ENCODE assay signal across 1 cellular context in genomic region chr22:37563153-37564081, GRCh38.
TF ChIP-seq lines count a peak whose summit lies in the region.

No MANE protein-coding gene starts in this region.

TF ChIP-seq in HepG2, 621 proteins besides CTCF, POLR2A, EP300 and RAD21 (continued from another document and continues in another):
- TF ChIP-seq FUBP1 (CRISPR knock-in tag; IDR thresholded peaks at IDR 0.05; ENCODE audit: borderline replicate concordance) (no peak), ZNF546 (CRISPR knock-in tag; conservative IDR thresholded peaks at IDR 0.05) (no peak), ZNF143 (CRISPR knock-in tag; IDR thresholded peaks at IDR 0.05) (no peak), NR3C1 (CRISPR knock-in tag; IDR thresholded peaks at IDR 0.05) (no peak), SMYD3 (CRISPR knock-in tag; IDR thresholded peaks at IDR 0.05) (no peak), ZNF766 (CRISPR knock-in tag; IDR thresholded peaks at IDR 0.05; ENCODE audit: borderline replicate concordance) (no peak), NR2F1 (CRISPR knock-in tag; IDR thresholded peaks at IDR 0.05) (no peak), PRDM10 (CRISPR knock-in tag; IDR thresholded peaks at IDR 0.05; ENCODE audit: low read depth) (no peak), ISL2 (CRISPR knock-in tag; IDR thresholded peaks at IDR 0.05) (0 out of 2 replicates have a peak, but pooled peaks have one; percentile 33), ZFY (CRISPR knock-in tag; IDR thresholded peaks at IDR 0.05) (peak; percentile 23; the same call in 1 of the 2 replicates), ZNF275 (CRISPR knock-in tag; IDR thresholded peaks at IDR 0.05; ENCODE audit: borderline replicate concordance) (no peak), ZNF616 (CRISPR knock-in tag; IDR thresholded peaks at IDR 0.05; ENCODE audit: low read depth) (no peak), TMF1 (CRISPR knock-in tag; IDR thresholded peaks at IDR 0.05; ENCODE audit: low read depth) (no peak), CREBL2 (CRISPR knock-in tag; IDR thresholded peaks at IDR 0.05; ENCODE audit: borderline replicate concordance) (peak; percentile 44; the same call in 1 of the 2 replicates), ZNF891 (CRISPR knock-in tag; IDR thresholded peaks at IDR 0.05) (0 out of 2 replicates have a peak, but pooled peaks have one; percentile 30), ZNF615 (CRISPR knock-in tag; IDR thresholded peaks at IDR 0.05; ENCODE audit: borderline replicate concordance) (no peak), PCBP2 (optimal IDR thresholded peaks at IDR 0.05; ENCODE audit: low read depth, low read length, poor library complexity, severe bottlenecking) (no peak), KMT2B (CRISPR knock-in tag; IDR thresholded peaks at IDR 0.05) (no peak), XBP1 (CRISPR knock-in tag; IDR thresholded peaks at IDR 0.05) (no peak), ZNF761 (CRISPR knock-in tag; conservative IDR thresholded peaks at IDR 0.05) (no peak), PHF20 (CRISPR knock-in tag; IDR thresholded peaks at IDR 0.05) (no peak), ZNF24 (IDR thresholded peaks at IDR 0.05) (no peak), JUND (CRISPR knock-in tag; IDR thresholded peaks at IDR 0.05) (no peak), MTA1 (CRISPR knock-in tag; IDR thresholded peaks at IDR 0.05; ENCODE audit: borderline replicate concordance) (no peak), RORA (CRISPR knock-in tag; IDR thresholded peaks at IDR 0.05) (no peak), ZNF790 (CRISPR knock-in tag; IDR thresholded peaks at IDR 0.05; ENCODE audit: borderline replicate concordance) (no peak), ZNF773 (CRISPR knock-in tag; IDR thresholded peaks at IDR 0.05; ENCODE audit: borderline replicate concordance) (no peak), FOXK2 (IDR thresholded peaks at IDR 0.05) (no peak), HMGA1 (CRISPR knock-in tag; conservative IDR thresholded peaks at IDR 0.05) (no peak), FLYWCH1 (CRISPR knock-in tag; IDR thresholded peaks at IDR 0.05) (no peak), BCL6 (CRISPR knock-in tag; IDR thresholded peaks at IDR 0.05) (peak; percentile 60; the same call in 1 of the 2 replicates), SRSF1 (optimal IDR thresholded peaks at IDR 0.05; ENCODE audit: low read depth, low read length) (no peak), HOXD1 (CRISPR knock-in tag; IDR thresholded peaks at IDR 0.05) (peak; percentile 49; the same call in 1 of the 2 replicates), HDAC1 (CRISPR knock-in tag; IDR thresholded peaks at IDR 0.05) (peak; percentile 49; the same call in 1 of the 2 replicates), SIX4 (CRISPR knock-in tag; IDR thresholded peaks at IDR 0.05) (no peak; the same call in 1 of the 2 replicates)
- TF ChIP-seq, protein P1, sequence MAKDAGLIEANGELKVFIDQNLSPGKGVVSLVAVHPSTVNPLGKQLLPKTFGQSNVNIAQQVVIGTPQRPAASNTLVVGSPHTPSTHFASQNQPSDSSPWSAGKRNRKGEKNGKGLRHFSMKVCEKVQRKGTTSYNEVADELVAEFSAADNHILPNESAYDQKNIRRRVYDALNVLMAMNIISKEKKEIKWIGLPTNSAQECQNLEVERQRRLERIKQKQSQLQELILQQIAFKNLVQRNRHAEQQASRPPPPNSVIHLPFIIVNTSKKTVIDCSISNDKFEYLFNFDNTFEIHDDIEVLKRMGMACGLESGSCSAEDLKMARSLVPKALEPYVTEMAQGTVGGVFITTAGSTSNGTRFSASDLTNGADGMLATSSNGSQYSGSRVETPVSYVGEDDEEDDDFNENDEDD (CRISPR knock-in tag; IDR thresholded peaks at IDR 0.05; ENCODE audit: borderline replicate concordance) = peak; percentile 36; the same call in 1 of the 2 replicates
- TF ChIP-seq, protein P2, sequence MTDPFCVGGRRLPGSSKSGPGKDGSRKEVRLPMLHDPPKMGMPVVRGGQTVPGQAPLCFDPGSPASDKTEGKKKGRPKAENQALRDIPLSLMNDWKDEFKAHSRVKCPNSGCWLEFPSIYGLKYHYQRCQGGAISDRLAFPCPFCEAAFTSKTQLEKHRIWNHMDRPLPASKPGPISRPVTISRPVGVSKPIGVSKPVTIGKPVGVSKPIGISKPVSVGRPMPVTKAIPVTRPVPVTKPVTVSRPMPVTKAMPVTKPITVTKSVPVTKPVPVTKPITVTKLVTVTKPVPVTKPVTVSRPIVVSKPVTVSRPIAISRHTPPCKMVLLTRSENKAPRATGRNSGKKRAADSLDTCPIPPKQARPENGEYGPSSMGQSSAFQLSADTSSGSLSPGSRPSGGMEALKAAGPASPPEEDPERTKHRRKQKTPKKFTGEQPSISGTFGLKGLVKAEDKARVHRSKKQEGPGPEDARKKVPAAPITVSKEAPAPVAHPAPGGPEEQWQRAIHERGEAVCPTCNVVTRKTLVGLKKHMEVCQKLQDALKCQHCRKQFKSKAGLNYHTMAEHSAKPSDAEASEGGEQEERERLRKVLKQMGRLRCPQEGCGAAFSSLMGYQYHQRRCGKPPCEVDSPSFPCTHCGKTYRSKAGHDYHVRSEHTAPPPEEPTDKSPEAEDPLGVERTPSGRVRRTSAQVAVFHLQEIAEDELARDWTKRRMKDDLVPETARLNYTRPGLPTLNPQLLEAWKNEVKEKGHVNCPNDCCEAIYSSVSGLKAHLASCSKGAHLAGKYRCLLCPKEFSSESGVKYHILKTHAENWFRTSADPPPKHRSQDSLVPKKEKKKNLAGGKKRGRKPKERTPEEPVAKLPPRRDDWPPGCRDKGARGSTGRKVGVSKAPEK (CRISPR knock-in tag; IDR thresholded peaks at IDR 0.05; ENCODE audit: borderline replicate concordance) = no peak
- TF ChIP-seq, protein P3, sequence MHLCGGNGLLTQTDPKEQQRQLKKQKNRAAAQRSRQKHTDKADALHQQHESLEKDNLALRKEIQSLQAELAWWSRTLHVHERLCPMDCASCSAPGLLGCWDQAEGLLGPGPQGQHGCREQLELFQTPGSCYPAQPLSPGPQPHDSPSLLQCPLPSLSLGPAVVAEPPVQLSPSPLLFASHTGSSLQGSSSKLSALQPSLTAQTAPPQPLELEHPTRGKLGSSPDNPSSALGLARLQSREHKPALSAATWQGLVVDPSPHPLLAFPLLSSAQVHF (CRISPR knock-in tag; IDR thresholded peaks at IDR 0.05) = no peak
- TF ChIP-seq, protein P4, sequence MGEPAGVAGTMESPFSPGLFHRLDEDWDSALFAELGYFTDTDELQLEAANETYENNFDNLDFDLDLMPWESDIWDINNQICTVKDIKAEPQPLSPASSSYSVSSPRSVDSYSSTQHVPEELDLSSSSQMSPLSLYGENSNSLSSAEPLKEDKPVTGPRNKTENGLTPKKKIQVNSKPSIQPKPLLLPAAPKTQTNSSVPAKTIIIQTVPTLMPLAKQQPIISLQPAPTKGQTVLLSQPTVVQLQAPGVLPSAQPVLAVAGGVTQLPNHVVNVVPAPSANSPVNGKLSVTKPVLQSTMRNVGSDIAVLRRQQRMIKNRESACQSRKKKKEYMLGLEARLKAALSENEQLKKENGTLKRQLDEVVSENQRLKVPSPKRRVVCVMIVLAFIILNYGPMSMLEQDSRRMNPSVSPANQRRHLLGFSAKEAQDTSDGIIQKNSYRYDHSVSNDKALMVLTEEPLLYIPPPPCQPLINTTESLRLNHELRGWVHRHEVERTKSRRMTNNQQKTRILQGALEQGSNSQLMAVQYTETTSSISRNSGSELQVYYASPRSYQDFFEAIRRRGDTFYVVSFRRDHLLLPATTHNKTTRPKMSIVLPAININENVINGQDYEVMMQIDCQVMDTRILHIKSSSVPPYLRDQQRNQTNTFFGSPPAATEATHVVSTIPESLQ (CRISPR knock-in tag; conservative IDR thresholded peaks at IDR 0.05) = no peak
- TF ChIP-seq, protein P5, sequence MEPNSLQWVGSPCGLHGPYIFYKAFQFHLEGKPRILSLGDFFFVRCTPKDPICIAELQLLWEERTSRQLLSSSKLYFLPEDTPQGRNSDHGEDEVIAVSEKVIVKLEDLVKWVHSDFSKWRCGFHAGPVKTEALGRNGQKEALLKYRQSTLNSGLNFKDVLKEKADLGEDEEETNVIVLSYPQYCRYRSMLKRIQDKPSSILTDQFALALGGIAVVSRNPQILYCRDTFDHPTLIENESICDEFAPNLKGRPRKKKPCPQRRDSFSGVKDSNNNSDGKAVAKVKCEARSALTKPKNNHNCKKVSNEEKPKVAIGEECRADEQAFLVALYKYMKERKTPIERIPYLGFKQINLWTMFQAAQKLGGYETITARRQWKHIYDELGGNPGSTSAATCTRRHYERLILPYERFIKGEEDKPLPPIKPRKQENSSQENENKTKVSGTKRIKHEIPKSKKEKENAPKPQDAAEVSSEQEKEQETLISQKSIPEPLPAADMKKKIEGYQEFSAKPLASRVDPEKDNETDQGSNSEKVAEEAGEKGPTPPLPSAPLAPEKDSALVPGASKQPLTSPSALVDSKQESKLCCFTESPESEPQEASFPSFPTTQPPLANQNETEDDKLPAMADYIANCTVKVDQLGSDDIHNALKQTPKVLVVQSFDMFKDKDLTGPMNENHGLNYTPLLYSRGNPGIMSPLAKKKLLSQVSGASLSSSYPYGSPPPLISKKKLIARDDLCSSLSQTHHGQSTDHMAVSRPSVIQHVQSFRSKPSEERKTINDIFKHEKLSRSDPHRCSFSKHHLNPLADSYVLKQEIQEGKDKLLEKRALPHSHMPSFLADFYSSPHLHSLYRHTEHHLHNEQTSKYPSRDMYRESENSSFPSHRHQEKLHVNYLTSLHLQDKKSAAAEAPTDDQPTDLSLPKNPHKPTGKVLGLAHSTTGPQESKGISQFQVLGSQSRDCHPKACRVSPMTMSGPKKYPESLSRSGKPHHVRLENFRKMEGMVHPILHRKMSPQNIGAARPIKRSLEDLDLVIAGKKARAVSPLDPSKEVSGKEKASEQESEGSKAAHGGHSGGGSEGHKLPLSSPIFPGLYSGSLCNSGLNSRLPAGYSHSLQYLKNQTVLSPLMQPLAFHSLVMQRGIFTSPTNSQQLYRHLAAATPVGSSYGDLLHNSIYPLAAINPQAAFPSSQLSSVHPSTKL (CRISPR knock-in tag; IDR thresholded peaks at IDR 0.05) = peak; percentile 68
- TF ChIP-seq, protein P6, sequence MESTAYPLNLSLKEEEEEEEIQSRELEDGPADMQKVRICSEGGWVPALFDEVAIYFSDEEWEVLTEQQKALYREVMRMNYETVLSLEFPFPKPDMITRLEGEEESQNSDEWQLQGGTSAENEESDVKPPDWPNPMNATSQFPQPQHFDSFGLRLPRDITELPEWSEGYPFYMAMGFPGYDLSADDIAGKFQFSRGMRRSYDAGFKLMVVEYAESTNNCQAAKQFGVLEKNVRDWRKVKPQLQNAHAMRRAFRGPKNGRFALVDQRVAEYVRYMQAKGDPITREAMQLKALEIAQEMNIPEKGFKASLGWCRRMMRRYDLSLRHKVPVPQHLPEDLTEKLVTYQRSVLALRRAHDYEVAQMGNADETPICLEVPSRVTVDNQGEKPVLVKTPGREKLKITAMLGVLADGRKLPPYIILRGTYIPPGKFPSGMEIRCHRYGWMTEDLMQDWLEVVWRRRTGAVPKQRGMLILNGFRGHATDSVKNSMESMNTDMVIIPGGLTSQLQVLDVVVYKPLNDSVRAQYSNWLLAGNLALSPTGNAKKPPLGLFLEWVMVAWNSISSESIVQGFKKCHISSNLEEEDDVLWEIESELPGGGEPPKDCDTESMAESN (CRISPR knock-in tag; conservative IDR thresholded peaks at IDR 0.05) = no peak
- TF ChIP-seq, protein P7, sequence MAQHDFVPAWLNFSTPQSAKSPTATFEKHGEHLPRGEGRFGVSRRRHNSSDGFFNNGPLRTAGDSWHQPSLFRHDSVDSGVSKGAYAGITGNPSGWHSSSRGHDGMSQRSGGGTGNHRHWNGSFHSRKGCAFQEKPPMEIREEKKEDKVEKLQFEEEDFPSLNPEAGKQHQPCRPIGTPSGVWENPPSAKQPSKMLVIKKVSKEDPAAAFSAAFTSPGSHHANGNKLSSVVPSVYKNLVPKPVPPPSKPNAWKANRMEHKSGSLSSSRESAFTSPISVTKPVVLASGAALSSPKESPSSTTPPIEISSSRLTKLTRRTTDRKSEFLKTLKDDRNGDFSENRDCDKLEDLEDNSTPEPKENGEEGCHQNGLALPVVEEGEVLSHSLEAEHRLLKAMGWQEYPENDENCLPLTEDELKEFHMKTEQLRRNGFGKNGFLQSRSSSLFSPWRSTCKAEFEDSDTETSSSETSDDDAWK (CRISPR knock-in tag; IDR thresholded peaks at IDR 0.05) = no peak
